Comparison of ENCODE assay signal across 1 cellular context in the genomic region with DNA sequence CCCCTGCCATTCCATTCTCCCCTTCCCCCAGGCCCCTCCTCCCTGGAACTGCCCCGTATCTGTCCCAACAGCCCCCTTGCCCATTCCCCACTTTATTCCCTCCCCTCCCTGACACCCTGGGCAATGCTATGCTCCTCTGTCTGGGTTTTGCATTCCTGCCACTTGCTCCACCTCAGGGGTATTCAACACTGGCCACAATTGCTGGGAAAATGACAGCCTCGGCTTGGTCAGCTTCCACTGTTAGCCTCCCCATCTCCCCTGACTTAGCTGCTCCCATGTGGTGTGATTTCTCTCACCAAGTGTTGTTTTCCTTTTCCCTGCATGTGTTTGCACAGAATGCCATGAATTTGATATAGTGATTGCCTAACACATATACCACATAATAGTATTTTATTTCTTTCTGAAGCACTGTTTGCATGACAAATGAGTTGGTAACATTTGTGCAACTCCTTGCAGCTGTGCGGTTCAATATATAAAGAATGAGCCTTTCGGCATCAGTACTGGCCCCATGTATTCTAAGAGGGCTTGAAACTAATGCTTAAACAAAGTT.
TF ChIP-seq lines count a peak whose summit lies in the region.

No MANE protein-coding gene starts in this region.

TF ChIP-seq in H1, 55 proteins besides CTCF, POLR2A, EP300 and RAD21:
- TF ChIP-seq HDAC2 (IDR thresholded peaks at IDR 0.05; ENCODE audit: borderline replicate concordance in 1 of 2, low read depth in 2 of 2, low read length in 2 of 2) (0 out of 4 replicates have a peak, but pooled peaks of 1 of the 2 experiments have one; percentile 3), SUZ12 (IDR thresholded peaks at IDR 0.05; ENCODE audit: low read length) (no peak), RFX5 (IDR thresholded peaks at IDR 0.05; ENCODE audit: borderline replicate concordance, low read depth, low read length) (no peak), TEAD4 (IDR thresholded peaks at IDR 0.05; ENCODE audit: low read depth, low read length) (peak; percentile 52; the same call in 1 of the 2 replicates)
TF ChIP-seq in H1: peak in this region for 2.
